8 cellular contexts compared by ENCODE assay signal in genomic region chr4:8201341-8201781, GRCh38. TPM values are rescaled to one million over a fixed set of nuclear protein-coding genes. Genes with fewer than 3 reads are reported as not detected.
DNase-seq lines count a peak whose midpoint lies in the region; ATAC-seq and TF ChIP-seq lines count a peak whose summit lies in the region.

No MANE protein-coding gene starts in this region.

- H3K27me3 Mint-ChIP-seq in CD4-positive, alpha-beta T cell, result no peaks in the 10 kb centered on the region
- H3K27me3 Mint-ChIP-seq in brain, result no peaks in the 10 kb centered on the region

- H3K9ac ChIP-seq in skeletal muscle tissue (ENCODE audit: low read depth in 1 of 3, low read length in 3 of 3), result peak overlapping the region in 2 of 3 donors; percentile 12 to 76

- H3K27ac ChIP-seq in CD4-positive, alpha-beta T cell (ENCODE audit: low read depth, low read length), result no peak overlapping the region
- H3K27ac ChIP-seq in skeletal muscle tissue (ENCODE audit: low read depth, low read length), result peak overlapping the region; percentile 77

- TF ChIP-seq CTCF in CD4-positive, alpha-beta T cell (IDR thresholded peaks at IDR 0.05), result no peak
- TF ChIP-seq CTCF in brain (conservative IDR thresholded peaks at IDR 0.05), result no peak

- H3K27me3 ChIP-seq in CD4-positive, alpha-beta T cell (ENCODE audit: control insufficient read depth, insufficient read depth, low read length), result no peaks in the 10 kb centered on the region
- H3K27me3 ChIP-seq in skeletal muscle tissue (ENCODE audit: control insufficient read depth in 3 of 3, insufficient read depth in 3 of 3, low read length in 3 of 3), result no peaks in the 10 kb centered on the region

- CTCF ChIA-PET in CD4-positive, alpha-beta T cell (lab: Charles Lee), result no interaction called here

- peak overlapping the region; percentile 99 for H3K4me3 Mint-ChIP-seq in CD4-positive, alpha-beta T cell
- H3K4me3 Mint-ChIP-seq in brain, result peak overlapping the region in 2 of 5 experiments; percentile 6 to 63

- H3K4me3 ChIP-seq in skeletal muscle tissue (ENCODE audit: low read length in 3 of 3), result no peak overlapping the region

- peaks cover 43% of the 10 kb centered on the region for H3K4me1 Mint-ChIP-seq in CD4-positive, alpha-beta T cell (ENCODE audit: low read depth)
- peaks cover 36% of the 10 kb centered on the region for H3K4me1 Mint-ChIP-seq in brain

- H3K4me1 ChIP-seq in skeletal muscle tissue (ENCODE audit: control insufficient read depth in 3 of 3, insufficient read depth in 3 of 3, low read length in 3 of 3), result peaks cover 39 to 50% (median 40%) of the 10 kb centered on the region in 3 donors

- H3K36me3 ChIP-seq in skeletal muscle tissue (ENCODE audit: control insufficient read depth in 3 of 3, insufficient read depth in 3 of 3, low read length in 3 of 3), result no peaks in the 10 kb centered on the region

- ATAC-seq in CD4-positive, alpha-beta T cell (ENCODE audit: poor library complexity), result peak; percentile 44
- peak; percentile 51 for ATAC-seq in GM21526 (IDR thresholded peaks at IDR 0.05; ENCODE audit: low FRiP score, unreplicated experiment)

- no peaks in the 10 kb centered on the region for H3K9me3 Mint-ChIP-seq in CD4-positive, alpha-beta T cell
- H3K9me3 Mint-ChIP-seq in brain, result no peaks in the 10 kb centered on the region

- peaks cover 22% of the 10 kb centered on the region for H3K36me3 Mint-ChIP-seq in CD4-positive, alpha-beta T cell (ENCODE audit: low read depth)
- no peaks in the 10 kb centered on the region for H3K36me3 Mint-ChIP-seq in brain

- POLR2A ChIA-PET in CD4-positive, alpha-beta T cell (lab: Charles Lee), result interaction anchor here (0.7 to 1.0 kb wide), 2 partner anchors 28 to 43 kb away, joined by 4 to 6 read pairs; partner anchors contain the start of gene ABLIM2

- intact Hi-C loops in CD4-positive, alpha-beta T cell (cut with DNase I, micrococcal nuclease), result loop anchor here in 1 of 2 experiments (2.0 kb wide), 2 partner anchors 25 to 43 kb away; partner anchors contain the start of gene ABLIM2

- peak overlapping the region; percentile 99 for H3K27ac Mint-ChIP-seq in CD4-positive, alpha-beta T cell
- peak overlapping the region in 3 of 5 experiments; percentile 41 to 84 (median 79) for H3K27ac Mint-ChIP-seq in brain

- DNase-seq in CD4-positive, alpha-beta T cell, result peak in 6 of 10 experiments; percentile 9 to 39 (median 24)
- DNase-seq in NCI-H69 (lab: John Stamatoyannopoulos, UW), result peak; percentile 36
- no peak for DNase-seq in NCI-H1105 (lab: John Stamatoyannopoulos, UW)
- DNase-seq in NCI-H526 treated with DMSO at 0.1 percent for 48 hours (lab: John Stamatoyannopoulos, UW), result no peak
- no peak for DNase-seq in inferior parietal cortex (ENCODE audit: extremely low spot score)

- no peaks in the 10 kb centered on the region for H3K9me3 ChIP-seq in CD4-positive, alpha-beta T cell (ENCODE audit: control insufficient read depth, low read length)
- no peaks in the 10 kb centered on the region for H3K9me3 ChIP-seq in skeletal muscle tissue (ENCODE audit: control insufficient read depth in 3 of 3, low read length in 3 of 3)

RNA-seq across cellular contexts. Expression of gene SH3TC1, which starts 2.3 kb away (rescaled TPM):
- total RNA-seq in CD4-positive, alpha-beta T cell, result 100 to 1,000 TPM; 119 to 127 TPM
- 2.8 TPM for polyA plus RNA-seq in brain (ENCODE audit: insufficient read depth, low read depth, low replicate concordance)
- 13.0 TPM for total RNA-seq in skeletal muscle tissue

RNA-seq across cellular contexts. Expression of gene ABLIM2, which starts 42.7 kb away (rescaled TPM):
- total RNA-seq in CD4-positive, alpha-beta T cell, result 1 to 10 TPM; 2.5 to 2.7 TPM
- polyA plus RNA-seq in brain (ENCODE audit: insufficient read depth, low read depth, low replicate concordance), result 33.5 TPM
- total RNA-seq in skeletal muscle tissue, result 7.3 TPM

Comparison
In these comparisons a context has a peak if more than half of its experiments do, and no peak if none do; other contexts are left out.
1. DNase-seq: peak in CD4-positive, alpha-beta T cell (6 of 10) and NCI-H69 (single experiment); none in NCI-H1105 (single experiment), NCI-H526 treated with DMSO at 0.1 percent for 48 hours (single experiment) and inferior parietal cortex (single experiment).